11 cellular contexts compared by ENCODE assay signal in the genomic region with DNA sequence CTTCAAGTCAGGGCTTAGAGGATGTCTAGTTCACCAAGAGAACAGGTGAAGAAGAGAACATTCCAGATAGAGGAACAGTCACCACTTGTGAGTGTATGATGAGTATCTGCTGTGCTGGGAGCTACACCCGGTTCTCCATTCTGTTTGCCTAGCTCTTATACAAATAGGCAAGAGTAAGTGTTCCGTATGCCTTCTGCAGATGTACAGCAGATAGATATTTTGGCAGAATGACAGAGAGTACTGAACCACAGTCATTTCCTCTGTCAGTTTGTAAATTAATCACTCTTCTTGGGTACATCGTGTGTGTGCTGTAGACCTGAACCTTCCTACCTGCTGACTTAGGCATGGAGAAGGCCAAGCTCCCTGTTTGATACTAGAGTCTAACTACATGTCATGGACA.
DNase-seq lines count a peak whose midpoint lies in the region; ATAC-seq and TF ChIP-seq lines count a peak whose summit lies in the region.
"Had no signal": no experiment of that assay in that cellular context is flagged by ENCODE, and none has a peak within 500 bp of the region (broad histone marks: within the 10 kb centered on the region; RNA-seq: fewer than 3 reads in every experiment).

No MANE protein-coding gene starts in this region.

- WGBS in tibial nerve, 2 donors = 81 to 86% methylated on average over 3 of the region's 3 CpGs

- H3K27ac Mint-ChIP-seq in natural killer cell = no peak overlapping the region

- H3K4me3 Mint-ChIP-seq in natural killer cell = no peak overlapping the region
- H3K4me3 Mint-ChIP-seq: naive B cell had no signal

- TF ChIP-seq EP300 in tibial nerve (IDR thresholded peaks at IDR 0.05) = no peak

- intact Hi-C loops in natural killer cell (cut with micrococcal nuclease) = no loop called here

- H3K9me3 Mint-ChIP-seq in natural killer cell = no peaks in the 10 kb centered on the region
- H3K9me3 Mint-ChIP-seq: naive B cell had no signal

- H3K36me3 ChIP-seq in tibial nerve = peaks cover 0 to 45% (median 0%) of the 10 kb centered on the region in 3 donors

- H3K27ac ChIP-seq in tibial nerve = no peak overlapping the region
- H3K27ac ChIP-seq: adrenal gland had no signal

- H3K9me3 ChIP-seq in tibial nerve = no peaks in the 10 kb centered on the region
- H3K9me3 ChIP-seq: adrenal gland, SK-N-SH had no signal

- H3K27me3 ChIP-seq in tibial nerve = no peaks in the 10 kb centered on the region
- H3K27me3 ChIP-seq: adrenal gland had no signal

- peaks cover 10 to 23% of the 10 kb centered on the region in 2 donors for H3K27me3 Mint-ChIP-seq in natural killer cell (ENCODE audit: low read depth in 2 of 2)
- H3K27me3 Mint-ChIP-seq: naive B cell had no signal

- DNase-seq in NCI-H1105 treated with DMSO at 0.1 percent for 48 hours (lab: John Stamatoyannopoulos, UW) (peak; percentile 18), kidney glomerular epithelial cell (lab: John Stamatoyannopoulos, UW) (peak; percentile 33), natural killer cell (no peak), middle frontal gyrus (ENCODE audit: extremely low spot score, low spot score) (no peak), tibial nerve (ENCODE audit: low spot score in 2 of 2) (no peak)
- DNase-seq: adrenal gland; naive B cell; SK-N-SH; stimulated activated CD4-positive, alpha-beta T cell treated with anti-CD3 and anti-CD28 coated beads, Interleukin-15, amount 100 ng/mL, for 24 hours had no signal

- TF ChIP-seq POLR2A in tibial nerve (IDR thresholded peaks at IDR 0.05) = no peak

- H3K4me1 Mint-ChIP-seq in natural killer cell = no peaks in the 10 kb centered on the region
- H3K4me1 Mint-ChIP-seq: naive B cell had no signal

- TF ChIP-seq CTCF in natural killer cell (IDR thresholded peaks at IDR 0.05) = no peak
- no peak for TF ChIP-seq CTCF in tibial nerve (IDR thresholded peaks at IDR 0.05)

- H3K4me1 ChIP-seq in tibial nerve = no peaks in the 10 kb centered on the region

- no peak overlapping the region for H3K4me3 ChIP-seq in tibial nerve
- H3K4me3 ChIP-seq: adrenal gland had no signal

- ATAC-seq in GM18858 (IDR thresholded peaks at IDR 0.05; ENCODE audit: unreplicated experiment) = peak; percentile 81
- peak; percentile 96 for ATAC-seq in GM21737 (IDR thresholded peaks at IDR 0.05; ENCODE audit: unreplicated experiment)
- ATAC-seq in natural killer cell = no peak

- no peaks in the 10 kb centered on the region for H3K36me3 Mint-ChIP-seq in natural killer cell

Comparison
In these comparisons a context has a peak if more than half of its experiments do, and no peak if none do; other contexts are left out.
1. ATAC-seq: peak in GM18858 (single experiment) and GM21737 (single experiment); none in natural killer cell (0 of 3).
2. DNase-seq: peak in NCI-H1105 treated with DMSO at 0.1 percent for 48 hours (single experiment) and kidney glomerular epithelial cell (single experiment); none in natural killer cell (single experiment), middle frontal gyrus (single experiment) and tibial nerve (0 of 2).